ENCODE assay signal across 18 cellular contexts in genomic region chr11:102924851-102925380, GRCh38. TPM values are rescaled to one million over a fixed set of nuclear protein-coding genes. Genes with fewer than 3 reads are reported as not detected.
DNase-seq lines count a peak whose midpoint lies in the region; ATAC-seq, FAIRE-seq and TF ChIP-seq lines count a peak whose summit lies in the region.
"Had no signal": no experiment of that assay in that cellular context is flagged by ENCODE, and none has a peak within 500 bp of the region (broad histone marks: within the 10 kb centered on the region; RNA-seq: fewer than 3 reads in every experiment).

No MANE protein-coding gene starts in this region.

- H3K4me1 Mint-ChIP-seq in HFFc6 (ENCODE audit: low read depth): peaks cover 20% of the 10 kb centered on the region

- H3K27ac Mint-ChIP-seq in HFFc6: peak overlapping the region; percentile 47
- H3K27ac Mint-ChIP-seq: activated CD4-positive, alpha-beta memory T cell treated with anti-CD3 and anti-CD28 coated beads for 36 hours had no signal

- no peak overlapping the region for H3K4me3 ChIP-seq in foreskin fibroblast (ENCODE audit: low read depth in 1 of 2, low read length in 2 of 2)
- H3K4me3 ChIP-seq: A549, dorsolateral prefrontal cortex, lower lobe of right lung had no signal

- peak overlapping the region; percentile 60 for H3K4me3 Mint-ChIP-seq in HFFc6
- H3K4me3 Mint-ChIP-seq: activated CD4-positive, alpha-beta memory T cell treated with anti-CD3 and anti-CD28 coated beads for 36 hours had no signal

- TF ChIP-seq CTCF in HFFc6 (IDR thresholded peaks at IDR 0.05) (no peak), foreskin fibroblast (IDR thresholded peaks at IDR 0.05; ENCODE audit: low read depth, low read length) (no peak)

- no peaks in the 10 kb centered on the region for H3K27me3 Mint-ChIP-seq in HFFc6 (ENCODE audit: insufficient read depth)

- H3K9me3 Mint-ChIP-seq in HFFc6: no peaks in the 10 kb centered on the region
- H3K9me3 Mint-ChIP-seq: activated CD4-positive, alpha-beta memory T cell treated with anti-CD3 and anti-CD28 coated beads for 36 hours had no signal

- no peak for ATAC-seq in GM21381 (IDR thresholded peaks at IDR 0.05; ENCODE audit: unreplicated experiment)
- ATAC-seq in HG03442 (IDR thresholded peaks at IDR 0.05; ENCODE audit: unreplicated experiment): no peak
- no peak for ATAC-seq in HG03108 (IDR thresholded peaks at IDR 0.05; ENCODE audit: unreplicated experiment)
- ATAC-seq: A549 had no signal

- DNase-seq in A172 (ENCODE audit: low spot score) (peak; percentile 27), HFFc6 (peak; percentile 57), RCC 7860 (ENCODE audit: low spot score) (peak; percentile 15), foreskin fibroblast (peak; percentile 60 to 73), NCI-H2029 treated with DMSO at 0.1 percent for 48 hours (lab: John Stamatoyannopoulos, UW) (no peak)
- DNase-seq: activated CD4-positive, alpha-beta memory T cell treated with anti-CD3 and anti-CD28 coated beads for 36 hours; dorsolateral prefrontal cortex; IMR-90; lower lobe of right lung; nucleus accumbens; RPMI8226; small intestine had no signal

- peak; percentile 70 for FAIRE-seq in RCC 7860 (lab: Jason Lieb, UNC)
- FAIRE-seq: A549, small intestine had no signal

- no peaks in the 10 kb centered on the region for H3K36me3 Mint-ChIP-seq in HFFc6 (ENCODE audit: low read depth)
- H3K36me3 Mint-ChIP-seq: activated CD4-positive, alpha-beta memory T cell treated with anti-CD3 and anti-CD28 coated beads for 36 hours had no signal

RNA-seq across cellular contexts. Expression of gene MMP13, which starts 30.6 kb away (rescaled TPM):
- 2.3 and 4.2 TPM in 2 replicates for total RNA-seq in A172 (2014; rRNA removed; shearing (Covaris generic))
- not detected for total RNA-seq in HFFc6 (2021; fragmentation: NEBNext Ultra II Directional; extraction: Animal tissue kit (Norgen Biotek cat#: 25700))
- total RNA-seq: activated CD4-positive, alpha-beta memory T cell treated with anti-CD3 and anti-CD28 coated beads for 36 hours; aorta; dorsolateral prefrontal cortex; IMR-90; lower lobe of right lung; NCI-H460 had no signal

RNA-seq across cellular contexts. Expression of gene MMP12, which starts 50.1 kb away (rescaled TPM):
- 0.10 TPM in 2 replicates for total RNA-seq in A172 (2014; rRNA removed; shearing (Covaris generic))
- 1 to 10 TPM in 1 of 6 experiments, under 1 TPM in 5; 0.20 to 1.2 (median 0.31) TPM for total RNA-seq in HFFc6 (2021; fragmentation: NEBNext Ultra II Directional; extraction: Animal tissue kit (Norgen Biotek cat#: 25700))
- total RNA-seq: activated CD4-positive, alpha-beta memory T cell treated with anti-CD3 and anti-CD28 coated beads for 36 hours; dorsolateral prefrontal cortex; IMR-90; NCI-H460 had no signal
